10 cellular contexts compared by ENCODE assay signal in the genomic region with DNA sequence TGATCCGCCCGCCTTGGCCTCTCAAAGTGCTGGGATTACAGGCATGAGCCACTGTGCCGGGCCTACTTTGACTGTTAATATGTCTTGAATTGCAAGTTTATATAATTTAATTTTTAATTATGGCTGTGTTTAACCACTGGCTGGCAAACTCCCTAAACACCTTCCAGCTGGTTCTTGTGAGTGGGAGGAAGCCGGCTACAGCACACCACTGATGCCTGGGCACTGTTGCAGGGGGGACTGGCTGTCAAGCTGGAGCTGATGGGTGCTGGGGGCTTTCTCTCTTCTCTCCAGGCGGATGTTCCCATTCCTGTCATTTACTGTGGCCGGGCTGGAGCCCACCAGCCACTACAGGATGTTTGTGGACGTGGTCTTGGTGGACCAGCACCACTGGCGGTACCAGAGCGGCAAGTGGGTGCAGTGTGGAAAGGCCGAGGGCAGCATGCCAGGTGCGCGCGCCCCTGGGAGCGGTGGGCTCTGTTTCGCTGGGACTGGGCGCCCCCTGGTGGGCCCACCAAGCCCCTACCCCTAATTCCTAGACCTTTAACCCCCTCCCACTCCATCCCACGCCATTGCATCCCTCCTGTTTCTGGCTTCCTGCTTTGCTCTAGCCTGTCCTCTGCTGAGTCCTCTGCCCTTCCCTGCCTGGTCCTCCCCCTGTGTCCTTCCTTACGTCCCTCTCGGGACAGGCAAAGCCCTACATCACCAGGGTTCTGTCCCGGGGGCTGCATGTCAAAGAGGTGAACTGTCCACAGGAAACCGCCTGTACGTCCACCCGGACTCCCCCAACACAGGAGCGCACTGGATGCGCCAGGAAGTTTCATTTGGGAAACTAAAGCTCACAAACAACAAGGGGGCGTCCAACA. TPM values are rescaled to one million over a fixed set of nuclear protein-coding genes. Genes with fewer than 3 reads are reported as not detected.
DNase-seq lines count a peak whose midpoint lies in the region; ATAC-seq and TF ChIP-seq lines count a peak whose summit lies in the region.
"Had no signal": no experiment of that assay in that cellular context is flagged by ENCODE, and none has a peak within 500 bp of the region (broad histone marks: within the 10 kb centered on the region; RNA-seq: fewer than 3 reads in every experiment).

No MANE protein-coding gene starts in this region.

- peak; percentile 50 to 56 for ATAC-seq in activated T-cell treated with anti-CD3 and anti-CD28 coated beads, Interleukin-2, amount 50 U/mL, for 4 hours
- ATAC-seq in GM18870 (IDR thresholded peaks at IDR 0.05; ENCODE audit: unreplicated experiment) = no peak
- ATAC-seq in HG02588 (IDR thresholded peaks at IDR 0.05; ENCODE audit: unreplicated experiment) = no peak

- no peak overlapping the region for H3K27ac ChIP-seq in RWPE1

- H3K4me1 Mint-ChIP-seq in activated T-cell treated with anti-CD3 and anti-CD28 coated beads, Interleukin-2, amount 50 U/mL, for 4 hours (ENCODE audit: low read depth) = peaks cover 36% of the 10 kb centered on the region
- peaks cover 85 to 86% of the 10 kb centered on the region in 2 donors for H3K4me1 Mint-ChIP-seq in immature natural killer cell

- H3K27ac Mint-ChIP-seq in immature natural killer cell = peak overlapping the region; percentile 92 to 97 (median 96)

- CTCF ChIA-PET in RWPE1 (lab: Yijun Ruan, JAX) = interaction anchor here (0.5 to 0.8 kb wide), 5 partner anchors 11 to 1779 kb away, joined by 3 to 7 read pairs (median 4); a partner anchor contains a TSS

- POLR2A ChIA-PET in RWPE1 (lab: Yijun Ruan, JAX; ENCODE audit: low non-redundant PET) = interaction anchor here (0.6 kb wide), 1 partner anchor 10 kb away, joined by 3 read pairs; no protein-coding TSS in a partner anchor

- DNase-seq in Daoy (ENCODE audit: low read depth) (peak; percentile 57), NCI-H1105 (lab: John Stamatoyannopoulos, UW) (peak; percentile 10), immature natural killer cell (peak; percentile 58 to 67 (median 66)), NCI-H187 treated with DMSO at 0.1 percent for 48 hours (lab: John Stamatoyannopoulos, UW) (no peak), RWPE1 (ENCODE audit: low spot score) (no peak)
- DNase-seq in activated T-cell treated with anti-CD3 and anti-CD28 coated beads, Interleukin-2, amount 50 U/mL, for 4 hours = peak; percentile 45

- no peaks in the 10 kb centered on the region for H3K9me3 Mint-ChIP-seq in activated T-cell treated with anti-CD3 and anti-CD28 coated beads, Interleukin-2, amount 50 U/mL, for 4 hours
- H3K9me3 Mint-ChIP-seq in immature natural killer cell = no peaks in the 10 kb centered on the region

- H3K27me3 Mint-ChIP-seq in activated T-cell treated with anti-CD3 and anti-CD28 coated beads, Interleukin-2, amount 50 U/mL, for 4 hours (ENCODE audit: low read depth) = no peaks in the 10 kb centered on the region
- H3K27me3 Mint-ChIP-seq in immature natural killer cell (ENCODE audit: low read depth in 3 of 3) = peaks cover 14 to 58% (median 36%) of the 10 kb centered on the region in 3 donors

- H3K4me3 Mint-ChIP-seq in activated T-cell treated with anti-CD3 and anti-CD28 coated beads, Interleukin-2, amount 50 U/mL, for 4 hours = peak overlapping the region; percentile 50
- peak overlapping the region; percentile 92 to 100 (median 100) for H3K4me3 Mint-ChIP-seq in immature natural killer cell

- TF ChIP-seq CTCF in RWPE1 (conservative IDR thresholded peaks at IDR 0.05; ENCODE audit: low read depth) = no peak; the same call in 1 of the 2 replicates

- H3K36me3 Mint-ChIP-seq in activated T-cell treated with anti-CD3 and anti-CD28 coated beads, Interleukin-2, amount 50 U/mL, for 4 hours (ENCODE audit: insufficient read depth) = peaks cover 35% of the 10 kb centered on the region
- peaks cover 20 to 63% (median 20%) of the 10 kb centered on the region in 3 donors for H3K36me3 Mint-ChIP-seq in immature natural killer cell

RNA-seq across cellular contexts. Expression of a gene that starts 9.5 kb away (rescaled TPM):
- 0.06 TPM in 1 of 2 replicates, not detected in the other for total RNA-seq in Daoy (2014; rRNA removed; shearing (Covaris generic))
- total RNA-seq in activated T-cell treated with anti-CD3 and anti-CD28 coated beads, Interleukin-2, amount 50 U/mL, for 4 hours = 100 to 1,000 TPM in 2 of 3 donors, 10 to 100 TPM in 1; 77.8 to 111 (median 101) TPM
- 100 to 1,000 TPM; 199 to 385 (median 225) TPM for polyA plus RNA-seq in immature natural killer cell
- total RNA-seq: fibroblast of lung, LHCN-M2 had no signal
- polyA plus RNA-seq: fibroblast of lung had no signal

RNA-seq across cellular contexts. Expression of a gene that starts 48.6 kb away (rescaled TPM):
- total RNA-seq in Daoy (2014; rRNA removed; shearing (Covaris generic)) = 0.77 and 1.9 TPM in 2 replicates
- total RNA-seq in activated T-cell treated with anti-CD3 and anti-CD28 coated beads, Interleukin-2, amount 50 U/mL, for 4 hours = 10 to 100 TPM; 24.4 to 34.7 (median 24.6) TPM
- polyA plus RNA-seq in immature natural killer cell = 1 to 10 TPM; 1.3 to 2.3 (median 2.2) TPM

Comparison
In these comparisons a context has a peak if more than half of its experiments do, and no peak if none do; other contexts are left out.
1. DNase-seq: peak in Daoy (single experiment), NCI-H1105 (single experiment), activated T-cell treated with anti-CD3 and anti-CD28 coated beads, Interleukin-2, amount 50 U/mL, for 4 hours (single experiment) and immature natural killer cell (3 of 3); none in NCI-H187 treated with DMSO at 0.1 percent for 48 hours (single experiment) and RWPE1 (single experiment).
2. ATAC-seq: peak in activated T-cell treated with anti-CD3 and anti-CD28 coated beads, Interleukin-2, amount 50 U/mL, for 4 hours (2 of 2); none in GM18870 (single experiment) and HG02588 (single experiment).
3. RNA of a gene that starts 9.5 kb away (total RNA-seq): 77.8 to 111 TPM in activated T-cell treated with anti-CD3 and anti-CD28 coated beads, Interleukin-2, amount 50 U/mL, for 4 hours; 0.06 TPM in Daoy; every median in the first group is over 10 times any median in the second.